ENCODE assay signal across 20 cellular contexts in genomic region chr1:212532469-212533235, GRCh38.
"Had no signal": no experiment of that assay in that cellular context is flagged by ENCODE, and none has a peak within 500 bp of the region (broad histone marks: within the 10 kb centered on the region; RNA-seq: fewer than 3 reads in every experiment).

No MANE protein-coding gene starts in this region.

- H3K4me3 ChIP-seq: dorsolateral prefrontal cortex, lung, tibial nerve had no signal

- H3K4me3 Mint-ChIP-seq: activated CD4-positive, alpha-beta T cell treated with anti-CD3 and anti-CD28 coated beads, Interleukin-2, amount 10 ng/mL, durations not matched to agents 7 days and 5 days; activated CD8-positive, alpha-beta T cell treated with anti-CD3 and anti-CD28 coated beads, Interleukin-2, amount 10 ng/mL, durations not matched to agents 7 days and 5 days; activated naive CD4-positive, alpha-beta T cell treated with anti-CD3 and anti-CD28 coated beads for 36 hours; activated T-cell treated with anti-CD3 and anti-CD28 coated beads, Interleukin-2, amount 50 U/mL, for 24 hours; brain; nephron progenitor cell had no signal

- H3K27ac ChIP-seq: dorsolateral prefrontal cortex, tibial nerve had no signal

- H3K9me3 Mint-ChIP-seq: activated naive CD4-positive, alpha-beta T cell treated with anti-CD3 and anti-CD28 coated beads for 36 hours; activated T-cell treated with anti-CD3 and anti-CD28 coated beads, Interleukin-2, amount 50 U/mL, for 24 hours had no signal

- DNase-seq: activated CD4-positive, alpha-beta T cell treated with anti-CD3 and anti-CD28 coated beads, Interleukin-2, amount 10 ng/mL, durations not matched to agents 7 days and 5 days; activated CD8-positive, alpha-beta T cell treated with anti-CD3 and anti-CD28 coated beads, Interleukin-2, amount 10 ng/mL, durations not matched to agents 7 days and 5 days; activated naive CD4-positive, alpha-beta T cell treated with anti-CD3 and anti-CD28 coated beads for 36 hours; activated T-cell treated with anti-CD3 and anti-CD28 coated beads, Interleukin-2, amount 50 U/mL, for 24 hours; anterior cingulate cortex; caudate nucleus; dorsolateral prefrontal cortex; hypothalamus; midbrain; nephron progenitor cell; stimulated activated CD4-positive, alpha-beta T cell treated with anti-CD3 and anti-CD28 coated beads, Interleukin-12 subunit alpha, Interleukin-12 subunit beta, amount 100 ng/mL, for 4 hours; stimulated activated CD4-positive, alpha-beta T cell treated with anti-CD3 and anti-CD28 coated beads, Interleukin-1b, Interleukin-23, amount 100 ng/mL, for 48 hours; stimulated activated naive CD8-positive, alpha-beta T cell treated with anti-CD3 and anti-CD28 coated beads, Interleukin-15, Interleukin-2, amounts not matched to agents 100 U/mL and 50 U/mL, for 24 hours; substantia nigra; T1000 had no signal

- H3K36me3 Mint-ChIP-seq: brain had no signal

- H3K4me1 ChIP-seq: tibial nerve had no signal

- ATAC-seq: activated CD4-positive, CD25-positive, alpha-beta regulatory T cell treated with anti-CD3 and anti-CD28 coated beads, Interleukin-2, amount 50 U/mL, for 24 hours; activated CD8-positive, alpha-beta T cell treated with anti-CD3 and anti-CD28 coated beads, Interleukin-2, amount 10 ng/mL, durations not matched to agents 7 days and 5 days; stimulated activated naive CD8-positive, alpha-beta T cell treated with anti-CD3 and anti-CD28 coated beads, Interleukin-15, Interleukin-2, amounts not matched to agents 100 U/mL and 50 U/mL, for 24 hours had no signal

- FAIRE-seq: keratinocyte had no signal

- H3K36me3 ChIP-seq: tibial nerve had no signal

- H3K4me1 Mint-ChIP-seq: activated CD4-positive, alpha-beta T cell treated with anti-CD3 and anti-CD28 coated beads, Interleukin-2, amount 10 ng/mL, durations not matched to agents 7 days and 5 days; nephron progenitor cell had no signal

- H3K27me3 ChIP-seq: dorsolateral prefrontal cortex, tibial nerve had no signal

- H3K27ac Mint-ChIP-seq: activated CD4-positive, alpha-beta T cell treated with anti-CD3 and anti-CD28 coated beads, Interleukin-2, amount 10 ng/mL, durations not matched to agents 7 days and 5 days; activated CD8-positive, alpha-beta T cell treated with anti-CD3 and anti-CD28 coated beads, Interleukin-2, amount 10 ng/mL, durations not matched to agents 7 days and 5 days; activated naive CD4-positive, alpha-beta T cell treated with anti-CD3 and anti-CD28 coated beads for 36 hours; activated T-cell treated with anti-CD3 and anti-CD28 coated beads, Interleukin-2, amount 50 U/mL, for 24 hours; brain; nephron progenitor cell had no signal
